Comparison of ENCODE assay signal across 1 cellular context in the genomic region with DNA sequence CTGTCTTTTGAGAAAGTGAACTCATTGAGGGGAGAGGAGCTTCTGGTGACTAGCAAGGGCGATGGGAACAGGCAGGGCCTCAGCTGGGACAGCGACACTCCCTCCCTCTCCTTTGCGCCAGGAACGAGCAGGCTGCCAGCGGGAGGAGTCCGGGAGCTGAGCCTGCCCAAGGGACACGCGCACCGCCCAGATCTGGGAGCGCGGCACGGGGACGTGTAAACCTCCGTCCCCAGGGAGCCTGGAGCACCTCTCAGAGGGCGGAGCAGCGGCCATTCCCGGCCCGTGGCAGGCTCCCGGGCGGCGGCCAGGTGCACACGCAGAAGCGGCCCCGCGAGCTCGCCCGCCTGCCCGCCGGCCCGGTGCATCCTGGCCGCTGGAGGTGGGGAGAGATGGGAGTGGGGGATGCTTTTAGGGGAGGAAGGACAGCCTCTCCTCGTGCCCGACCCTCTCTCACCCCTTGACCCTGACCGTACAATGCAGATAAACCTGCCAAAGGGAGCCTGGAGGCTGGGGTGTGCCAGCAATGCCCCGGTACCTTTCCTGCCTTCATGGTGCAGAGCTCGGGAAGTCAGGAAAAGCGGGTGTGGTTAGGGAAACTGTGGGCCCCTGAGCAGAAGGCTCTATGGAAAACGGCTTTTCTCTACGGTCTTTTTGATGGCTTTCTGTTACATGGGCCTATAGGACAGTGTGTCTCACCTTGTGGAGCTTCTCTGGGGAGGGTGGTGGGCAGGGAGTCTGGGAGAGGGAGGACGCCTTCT.
TF ChIP-seq lines count a peak whose summit lies in the region.

No MANE protein-coding gene starts in this region.

TF ChIP-seq in GM23338, 12 proteins besides CTCF, POLR2A, EP300 and RAD21 (continued from another document):
- TF ChIP-seq, protein P1, sequence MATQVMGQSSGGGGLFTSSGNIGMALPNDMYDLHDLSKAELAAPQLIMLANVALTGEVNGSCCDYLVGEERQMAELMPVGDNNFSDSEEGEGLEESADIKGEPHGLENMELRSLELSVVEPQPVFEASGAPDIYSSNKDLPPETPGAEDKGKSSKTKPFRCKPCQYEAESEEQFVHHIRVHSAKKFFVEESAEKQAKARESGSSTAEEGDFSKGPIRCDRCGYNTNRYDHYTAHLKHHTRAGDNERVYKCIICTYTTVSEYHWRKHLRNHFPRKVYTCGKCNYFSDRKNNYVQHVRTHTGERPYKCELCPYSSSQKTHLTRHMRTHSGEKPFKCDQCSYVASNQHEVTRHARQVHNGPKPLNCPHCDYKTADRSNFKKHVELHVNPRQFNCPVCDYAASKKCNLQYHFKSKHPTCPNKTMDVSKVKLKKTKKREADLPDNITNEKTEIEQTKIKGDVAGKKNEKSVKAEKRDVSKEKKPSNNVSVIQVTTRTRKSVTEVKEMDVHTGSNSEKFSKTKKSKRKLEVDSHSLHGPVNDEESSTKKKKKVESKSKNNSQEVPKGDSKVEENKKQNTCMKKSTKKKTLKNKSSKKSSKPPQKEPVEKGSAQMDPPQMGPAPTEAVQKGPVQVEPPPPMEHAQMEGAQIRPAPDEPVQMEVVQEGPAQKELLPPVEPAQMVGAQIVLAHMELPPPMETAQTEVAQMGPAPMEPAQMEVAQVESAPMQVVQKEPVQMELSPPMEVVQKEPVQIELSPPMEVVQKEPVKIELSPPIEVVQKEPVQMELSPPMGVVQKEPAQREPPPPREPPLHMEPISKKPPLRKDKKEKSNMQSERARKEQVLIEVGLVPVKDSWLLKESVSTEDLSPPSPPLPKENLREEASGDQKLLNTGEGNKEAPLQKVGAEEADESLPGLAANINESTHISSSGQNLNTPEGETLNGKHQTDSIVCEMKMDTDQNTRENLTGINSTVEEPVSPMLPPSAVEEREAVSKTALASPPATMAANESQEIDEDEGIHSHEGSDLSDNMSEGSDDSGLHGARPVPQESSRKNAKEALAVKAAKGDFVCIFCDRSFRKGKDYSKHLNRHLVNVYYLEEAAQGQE (IDR thresholded peaks at IDR 0.05; ENCODE audit: unreplicated experiment) = no peak
- TF ChIP-seq EZH2phosphoT487 (IDR thresholded peaks at IDR 0.05; ENCODE audit: unreplicated experiment) (no peak), CREB1 (CRISPR knock-in tag; IDR thresholded peaks at IDR 0.05; ENCODE audit: low read depth) (no peak), STAT1 (IDR thresholded peaks at IDR 0.05; ENCODE audit: unreplicated experiment) (no peak), ZNF114 (CRISPR knock-in tag; IDR thresholded peaks at IDR 0.05) (no peak), NANOG (IDR thresholded peaks at IDR 0.05; ENCODE audit: borderline replicate concordance) (no peak), POLR2AphosphoS5 (IDR thresholded peaks at IDR 0.05; ENCODE audit: low read depth) (no peak)
- TF ChIP-seq, protein P2, sequence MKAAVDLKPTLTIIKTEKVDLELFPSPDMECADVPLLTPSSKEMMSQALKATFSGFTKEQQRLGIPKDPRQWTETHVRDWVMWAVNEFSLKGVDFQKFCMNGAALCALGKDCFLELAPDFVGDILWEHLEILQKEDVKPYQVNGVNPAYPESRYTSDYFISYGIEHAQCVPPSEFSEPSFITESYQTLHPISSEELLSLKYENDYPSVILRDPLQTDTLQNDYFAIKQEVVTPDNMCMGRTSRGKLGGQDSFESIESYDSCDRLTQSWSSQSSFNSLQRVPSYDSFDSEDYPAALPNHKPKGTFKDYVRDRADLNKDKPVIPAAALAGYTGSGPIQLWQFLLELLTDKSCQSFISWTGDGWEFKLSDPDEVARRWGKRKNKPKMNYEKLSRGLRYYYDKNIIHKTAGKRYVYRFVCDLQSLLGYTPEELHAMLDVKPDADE (IDR thresholded peaks at IDR 0.05) = no peak
